Comparison of ENCODE assay signal across 11 cellular contexts in genomic region chr16:8859913-8860881, GRCh38. TPM values are rescaled to one million over a fixed set of nuclear protein-coding genes. Genes with fewer than 3 reads are reported as not detected.
A peak's percentile ranks its signal among the peaks of the same experiment; 100 is the strongest.
DNase-seq lines count a peak whose midpoint lies in the region; ATAC-seq and TF ChIP-seq lines count a peak whose summit lies in the region.
"Had no signal": no experiment of that assay in that cellular context is flagged by ENCODE, and none has a peak within 500 bp of the region (broad histone marks: within the 10 kb centered on the region; RNA-seq: fewer than 3 reads in every experiment).

No MANE protein-coding gene starts in this region.

- no peak overlapping the region for H3K27ac ChIP-seq in CD8-positive, alpha-beta T cell (ENCODE audit: low read depth, low read length)
- H3K27ac ChIP-seq in adrenal gland: peak overlapping the region; percentile 53 to 91 (median 80)

- no peak for TF ChIP-seq CTCF in CD8-positive, alpha-beta T cell (IDR thresholded peaks at IDR 0.05)
- no peak for TF ChIP-seq CTCF in adrenal gland (IDR thresholded peaks at IDR 0.05)
- no peak for TF ChIP-seq CTCF in fibroblast of villous mesenchyme (IDR thresholded peaks at IDR 0.05; ENCODE audit: insufficient read depth, low read depth, low read length)

- intact Hi-C loops in CD8-positive, alpha-beta T cell (cut with DNase I, micrococcal nuclease): no loop called here
- intact Hi-C loops in adrenal gland (cut with DNase I): no loop called here
- intact Hi-C loops in posterior vena cava (cut with DNase I): loop anchor here in 1 of 2 donors (10.0 kb wide), 1 partner anchor 55 kb away; no protein-coding TSS in a partner anchor
- intact Hi-C loops in activated naive CD4-positive, alpha-beta T cell treated with anti-CD3 and anti-CD28 coated beads for 36 hours (cut with micrococcal nuclease): no loop called here

- POLR2A ChIA-PET in CD8-positive, alpha-beta T cell (lab: Charles Lee): interaction anchor here (1.4 kb wide), 1 partner anchor 8 kb away, joined by 4 read pairs; the partner anchor contains the start of gene CARHSP1

- no peak for ATAC-seq in CD8-positive, alpha-beta T cell
- ATAC-seq in HG02623 (IDR thresholded peaks at IDR 0.05; ENCODE audit: unreplicated experiment): no peak

- peaks cover 18% of the 10 kb centered on the region for H3K36me3 ChIP-seq in CD8-positive, alpha-beta T cell (ENCODE audit: insufficient read depth, low read length)
- peaks cover 0 to 35% of the 10 kb centered on the region in 2 donors for H3K36me3 ChIP-seq in adrenal gland (replicated peaks in 1 of 2)

- WGBS in adrenal gland, 4 donors: 48 to 55% (median 51%) methylated on average over 22 to 25 of the region's 25 CpGs

- H3K27ac Mint-ChIP-seq in CD8-positive, alpha-beta T cell: peak overlapping the region; percentile 55
- no peak overlapping the region for H3K27ac Mint-ChIP-seq in activated naive CD4-positive, alpha-beta T cell treated with anti-CD3 and anti-CD28 coated beads for 36 hours

- no peaks in the 10 kb centered on the region for H3K9me3 Mint-ChIP-seq in CD8-positive, alpha-beta T cell
- no peaks in the 10 kb centered on the region for H3K9me3 Mint-ChIP-seq in activated naive CD4-positive, alpha-beta T cell treated with anti-CD3 and anti-CD28 coated beads for 36 hours
- H3K9me3 Mint-ChIP-seq: CD8-positive, alpha-beta memory T cell had no signal

- no peaks in the 10 kb centered on the region for H3K27me3 Mint-ChIP-seq in CD8-positive, alpha-beta T cell (ENCODE audit: low read depth)
- H3K27me3 Mint-ChIP-seq in activated naive CD4-positive, alpha-beta T cell treated with anti-CD3 and anti-CD28 coated beads for 36 hours (ENCODE audit: low read depth): no peaks in the 10 kb centered on the region
- H3K27me3 Mint-ChIP-seq: CD8-positive, alpha-beta memory T cell had no signal

- H3K9me3 ChIP-seq in CD8-positive, alpha-beta T cell (ENCODE audit: low read length): no peaks in the 10 kb centered on the region
- no peaks in the 10 kb centered on the region for H3K9me3 ChIP-seq in adrenal gland (replicated peaks in 1 of 3)
- H3K9me3 ChIP-seq: HAP-1 had no signal

- CTCF ChIA-PET in CD8-positive, alpha-beta T cell (lab: Charles Lee): interaction anchor here (2.8 kb wide), 1 partner anchor 20 kb away, joined by 10 read pairs; no protein-coding TSS in a partner anchor
- CTCF ChIA-PET in activated naive CD4-positive, alpha-beta T cell treated with anti-CD3 and anti-CD28 coated beads for 36 hours (lab: Charles Lee): interaction anchor here (1.0 kb wide), 2 partner anchors 19 to 20 kb away, joined by 3 read pairs; no protein-coding TSS in a partner anchor

- peaks cover 14% of the 10 kb centered on the region for H3K4me1 ChIP-seq in CD8-positive, alpha-beta T cell (ENCODE audit: insufficient read depth, low read length)
- H3K4me1 ChIP-seq in adrenal gland (replicated peaks in 1 of 2): peaks cover 62 to 65% of the 10 kb centered on the region in 2 donors

- no peak for DNase-seq in CD8-positive, alpha-beta T cell
- peak in 6 of 7 donors; percentile 70 to 92 (median 89) for DNase-seq in adrenal gland
- DNase-seq in fibroblast of villous mesenchyme (ENCODE audit: low read depth): peak; percentile 92
- peak; percentile 81 for DNase-seq in posterior vena cava (ENCODE audit: low spot score)
- no peak for DNase-seq in activated naive CD4-positive, alpha-beta T cell treated with anti-CD3 and anti-CD28 coated beads for 36 hours
- no peak for DNase-seq in NCI-H1105 treated with DMSO at 0.1 percent for 48 hours (lab: John Stamatoyannopoulos, UW)
- DNase-seq in NCI-H1694 treated with DMSO at 0.1 percent for 48 hours (lab: John Stamatoyannopoulos, UW): no peak
- DNase-seq: NCI-H2227 treated with DMSO at 0.1 percent for 48 hours had no signal

- TF ChIP-seq POLR2A in adrenal gland (IDR thresholded peaks at IDR 0.05): peak in 1 of 2 donors; percentile 19

- no peak overlapping the region for H3K4me3 Mint-ChIP-seq in CD8-positive, alpha-beta T cell
- H3K4me3 Mint-ChIP-seq in activated naive CD4-positive, alpha-beta T cell treated with anti-CD3 and anti-CD28 coated beads for 36 hours: no peak overlapping the region
- H3K4me3 Mint-ChIP-seq: CD8-positive, alpha-beta memory T cell had no signal

- peaks cover 35% of the 10 kb centered on the region for H3K4me1 Mint-ChIP-seq in CD8-positive, alpha-beta T cell (ENCODE audit: low read depth)
- peaks cover 14% of the 10 kb centered on the region for H3K4me1 Mint-ChIP-seq in activated naive CD4-positive, alpha-beta T cell treated with anti-CD3 and anti-CD28 coated beads for 36 hours (ENCODE audit: low read depth)

- H3K27me3 ChIP-seq in CD8-positive, alpha-beta T cell (ENCODE audit: insufficient read depth, low read length): no peaks in the 10 kb centered on the region
- H3K27me3 ChIP-seq in adrenal gland: no peaks in the 10 kb centered on the region

- peaks cover 35% of the 10 kb centered on the region for H3K36me3 Mint-ChIP-seq in CD8-positive, alpha-beta T cell
- H3K36me3 Mint-ChIP-seq in activated naive CD4-positive, alpha-beta T cell treated with anti-CD3 and anti-CD28 coated beads for 36 hours (ENCODE audit: low read depth): peaks cover 20% of the 10 kb centered on the region

- no peak overlapping the region for H3K4me3 ChIP-seq in CD8-positive, alpha-beta T cell (ENCODE audit: low read depth, low read length)
- peak overlapping the region in 1 of 4 donors; percentile 13 for H3K4me3 ChIP-seq in adrenal gland
- H3K4me3 ChIP-seq in fibroblast of villous mesenchyme (ENCODE audit: low read depth, low read length): no peak overlapping the region
- H3K4me3 ChIP-seq: HAP-1 had no signal

RNA-seq across cellular contexts. Expression of gene CARHSP1, which starts 8.6 kb away (rescaled TPM):
- total RNA-seq in CD8-positive, alpha-beta T cell: 10 to 100 TPM; 28.0 to 33.3 TPM
- total RNA-seq in adrenal gland (100 to 1,000 TPM; 124 to 314 (median 200) TPM), fibroblast of villous mesenchyme (165 and 189 TPM in 2 replicates), posterior vena cava (10 to 100 TPM; 39.8 to 44.0 TPM)
- 100 to 1,000 TPM in 2 of 3 donors, 10 to 100 TPM in 1; 87.6 to 194 (median 171) TPM for polyA plus RNA-seq in adrenal gland
- 10 to 100 TPM; 46.5 to 49.6 TPM for total RNA-seq in activated naive CD4-positive, alpha-beta T cell treated with anti-CD3 and anti-CD28 coated beads for 36 hours

RNA-seq across cellular contexts. Expression of gene LITAFD, which starts 22.0 kb away (rescaled TPM):
- not detected for total RNA-seq in CD8-positive, alpha-beta T cell
- total RNA-seq in adrenal gland: not detected
- not detected for polyA plus RNA-seq in adrenal gland
- total RNA-seq in fibroblast of villous mesenchyme: not detected in 2 replicates
- not detected for total RNA-seq in posterior vena cava
- total RNA-seq in activated naive CD4-positive, alpha-beta T cell treated with anti-CD3 and anti-CD28 coated beads for 36 hours: not detected
- total RNA-seq: CD8-positive, alpha-beta memory T cell had no signal
- polyA plus RNA-seq: CD8-positive, alpha-beta memory T cell had no signal

Comparison
In these comparisons a context has a peak if more than half of its experiments do, and no peak if none do; other contexts are left out.
1. DNase-seq: peak in adrenal gland (6 of 7), fibroblast of villous mesenchyme (single experiment) and posterior vena cava (single experiment); none in CD8-positive, alpha-beta T cell (0 of 7), activated naive CD4-positive, alpha-beta T cell treated with anti-CD3 and anti-CD28 coated beads for 36 hours (single experiment), NCI-H1105 treated with DMSO at 0.1 percent for 48 hours (single experiment) and NCI-H1694 treated with DMSO at 0.1 percent for 48 hours (single experiment).